In genomic region chr1:218397752-218398339, GRCh38 we compare ENCODE assay signal across 18 cellular contexts. TPM values are rescaled to one million over a fixed set of nuclear protein-coding genes. Genes with fewer than 3 reads are reported as not detected.
DNase-seq lines count a peak whose midpoint lies in the region; ATAC-seq, FAIRE-seq and TF ChIP-seq lines count a peak whose summit lies in the region.
"Had no signal": no experiment of that assay in that cellular context is flagged by ENCODE, and none has a peak within 500 bp of the region (broad histone marks: within the 10 kb centered on the region; RNA-seq: fewer than 3 reads in every experiment).

No MANE protein-coding gene starts in this region.

- intact Hi-C loops in mammary epithelial cell (cut with micrococcal nuclease), result no loop called here
- intact Hi-C loops in Right ventricle myocardium inferior (cut with DNase I), result no loop called here

- H3K4me3 ChIP-seq in mammary epithelial cell (replicated peaks in 1 of 3; ENCODE audit: insufficient read depth in 1 of 3, low read depth in 2 of 3, low read length in 3 of 3) (no peak overlapping the region), keratinocyte (ENCODE audit: control insufficient read depth in 2 of 3, extremely low read depth in 1 of 3, insufficient read depth in 2 of 3, low read depth in 1 of 3, low read length in 3 of 3) (peak overlapping the region in 1 of 3 experiments; percentile 4)
- H3K4me3 ChIP-seq: heart left ventricle, tibial nerve had no signal

- peak overlapping the region; percentile 46 for H3K4me2 ChIP-seq in mammary epithelial cell (ENCODE audit: insufficient read depth, low read depth, low read length)
- peak overlapping the region; percentile 58 for H3K4me2 ChIP-seq in keratinocyte (ENCODE audit: control insufficient read depth, extremely low read depth, insufficient read depth, low read depth, low read length)

- peak overlapping the region; percentile 37 for H3K27ac ChIP-seq in mammary epithelial cell (ENCODE audit: insufficient read depth, low read depth, low read length)
- H3K27ac ChIP-seq in keratinocyte (ENCODE audit: control insufficient read depth, insufficient read depth, low read length), result peak overlapping the region; percentile 63
- H3K27ac ChIP-seq: heart left ventricle, tibial nerve had no signal

- H4K20me1 ChIP-seq in mammary epithelial cell (ENCODE audit: insufficient read depth, low read length) (no peaks in the 10 kb centered on the region), keratinocyte (ENCODE audit: control insufficient read depth, extremely low read depth, insufficient read depth, low read length) (no peaks in the 10 kb centered on the region)

- in situ Hi-C loops in mammary epithelial cell (cut with MboI; ENCODE audit: low sequenced_read_pairs in 2 of 2), result no loop called here

- 36% methylated on average over 8 of the region's 8 CpGs for WGBS in mammary epithelial cell (ENCODE audit: low coverage, missing lambda C conversion rate)

- FAIRE-seq in keratinocyte (lab: Jason Lieb, UNC), result peak; percentile 74
- FAIRE-seq: endometrium had no signal

- H3K27me3 ChIP-seq in mammary epithelial cell (ENCODE audit: insufficient read depth, low read length) (no peaks in the 10 kb centered on the region), keratinocyte (ENCODE audit: control insufficient read depth, extremely low read depth, insufficient read depth, low read length) (no peaks in the 10 kb centered on the region)
- H3K27me3 ChIP-seq: heart left ventricle, tibial nerve had no signal

- DNase-seq in A172 (ENCODE audit: low spot score), result peak; percentile 37
- DNase-seq in HPDE6-E6E7 (ENCODE audit: extremely low spot score), result peak; percentile 60
- peak; percentile 79 for DNase-seq in mammary epithelial cell
- DNase-seq in keratinocyte (ENCODE audit: low read depth, low spot score), result no peak
- DNase-seq in Right ventricle myocardium inferior (ENCODE audit: missing footprints), result no peak
- DNase-seq in C1 segment of cervical spinal cord (lab: John Stamatoyannopoulos, UW), result no peak
- DNase-seq in hepatic stellate cell (ENCODE audit: low spot score), result no peak
- DNase-seq: activated CD4-positive, alpha-beta T cell treated with anti-CD3 and anti-CD28 coated beads for 4 hours; activated naive CD4-positive, alpha-beta T cell treated with Interleukin-2 at 50 U/mL for 16 hours; heart left ventricle; left cardiac atrium; naive thymus-derived CD4-positive, alpha-beta T cell; NCI-H187; NCI-H526 treated with DMSO at 0.1 percent for 48 hours; T-helper 2 cell had no signal

- H3K36me3 ChIP-seq in mammary epithelial cell (ENCODE audit: insufficient read depth, low read length) (no peaks in the 10 kb centered on the region), keratinocyte (ENCODE audit: control insufficient read depth in 2 of 2, extremely low read depth in 1 of 2, insufficient read depth in 2 of 2, low read length in 2 of 2) (peaks cover 0 to 2% of the 10 kb centered on the region in 2 experiments)
- H3K36me3 ChIP-seq: heart left ventricle, tibial nerve had no signal

- BruUV-seq in mammary epithelial cell (replicated peaks; lab: Mats Ljungman, UMichigan), result no TSS peak

- no peaks in the 10 kb centered on the region for H3K9me3 ChIP-seq in mammary epithelial cell (replicated peaks; ENCODE audit: insufficient read depth, low read length)
- H3K9me3 ChIP-seq in keratinocyte (ENCODE audit: control insufficient read depth, low read depth, low read length), result no peaks in the 10 kb centered on the region
- H3K9me3 ChIP-seq: heart left ventricle, tibial nerve had no signal

- no peak overlapping the region for H3K9ac ChIP-seq in mammary epithelial cell (ENCODE audit: insufficient read depth, low read length)
- peak overlapping the region; percentile 31 for H3K9ac ChIP-seq in keratinocyte (ENCODE audit: control insufficient read depth, extremely low read depth, insufficient read depth, low read length)

- peaks cover 10% of the 10 kb centered on the region for H3K4me1 ChIP-seq in mammary epithelial cell (ENCODE audit: insufficient read depth, low read length)
- peaks cover 13% of the 10 kb centered on the region for H3K4me1 ChIP-seq in keratinocyte (ENCODE audit: control insufficient read depth, extremely low read depth, insufficient read depth, low read length)

- ATAC-seq in HG02763 (IDR thresholded peaks at IDR 0.05; ENCODE audit: unreplicated experiment), result no peak
- ATAC-seq in Right ventricle myocardium inferior, result no peak
- ATAC-seq: heart left ventricle; left cardiac atrium; naive thymus-derived CD4-positive, alpha-beta T cell had no signal

- dilution Hi-C loops in mammary epithelial cell (cut with HindIII; ENCODE audit: low sequenced_read_pairs), result no loop called here
- dilution Hi-C loops in keratinocyte (cut with MboI; ENCODE audit: extremely low pct_ligation_motif_present, low sequenced_read_pairs), result no loop called here

- TF ChIP-seq CTCF in mammary epithelial cell (conservative IDR thresholded peaks at IDR 0.05 in 1 of 2, IDR thresholded peaks at IDR 0.05 in 1 of 2; ENCODE audit: extremely low read depth in 1 of 2, insufficient read depth in 1 of 2, low read depth in 1 of 2, low read length in 2 of 2) (no peak), keratinocyte (optimal IDR thresholded peaks at IDR 0.05 in 1 of 3, IDR thresholded peaks at IDR 0.05 in 1 of 3, conservative IDR thresholded peaks at IDR 0.05 in 1 of 3; ENCODE audit: extremely low read depth in 1 of 3, insufficient read depth in 2 of 3, low read length in 3 of 3) (no peak)

- H2AFZ ChIP-seq in mammary epithelial cell (ENCODE audit: low read depth, low read length) (peak overlapping the region; percentile 29), keratinocyte (ENCODE audit: control insufficient read depth, low read length) (peak overlapping the region; percentile 51)

- no peaks in the 10 kb centered on the region for H3K9me1 ChIP-seq in keratinocyte (ENCODE audit: control insufficient read depth, extremely low read depth, insufficient read depth, low read length)

- CTCF ChIA-PET in mammary epithelial cell (lab: Charles Lee; ENCODE audit: low non-redundant PET), result interaction anchor here (0.7 kb wide), 1 partner anchor 123 kb away, joined by 3 read pairs; no protein-coding TSS in a partner anchor

- H3K79me2 ChIP-seq in mammary epithelial cell (ENCODE audit: insufficient read depth, low read length) (peaks cover 70% of the 10 kb centered on the region), keratinocyte (ENCODE audit: control insufficient read depth, insufficient read depth, low read length) (peaks cover 20% of the 10 kb centered on the region)

RNA-seq across cellular contexts. Expression of gene TGFB2, which starts 52.7 kb away (rescaled TPM):
- 65.5 and 87.6 TPM in 2 replicates for total RNA-seq in A172 (2014; rRNA removed; shearing (Covaris generic))
- total RNA-seq in mammary epithelial cell, result 100 to 1,000 TPM in 1 of 2 donors, 10 to 100 TPM in 1; 39.6 to 120 TPM
- 10.9 TPM for polyA plus RNA-seq in mammary epithelial cell
- polyA minus RNA-seq in mammary epithelial cell, result 35.6 TPM
- polyA plus RNA-seq in keratinocyte, result 9.0 to 22.3 TPM (median 21.5 TPM) in 3 replicates
- polyA plus RNA-seq in keratinocyte (2011; ENCODE audit: low read depth), result 9.1 TPM
- 5.8 and 10.0 TPM in 2 replicates for polyA plus RNA-seq in keratinocyte (2011; cell fraction: cytosol; rRNA removed)
- polyA plus RNA-seq in keratinocyte (2011; cell fraction: nucleus; rRNA removed), result 28.8 and 34.4 TPM in 2 replicates
- 4.6 and 22.6 TPM in 2 replicates for polyA plus RNA-seq in keratinocyte (2012; ENCODE audit: low replicate concordance)
- 5.6 to 20.8 TPM (median 12.4 TPM) in 3 replicates for polyA minus RNA-seq in keratinocyte
- polyA minus RNA-seq in keratinocyte (2011; cell fraction: cytosol; rRNA and poly(A)+ RNA removed), result 10.0 TPM
- 24.4 and 70.7 TPM in 2 replicates for polyA minus RNA-seq in keratinocyte (2011; cell fraction: nucleus; rRNA and poly(A)+ RNA removed)
- total RNA-seq in Right ventricle myocardium inferior, result 1.6 TPM
- total RNA-seq: naive thymus-derived CD4-positive, alpha-beta T cell had no signal
- polyA plus RNA-seq: naive thymus-derived CD4-positive, alpha-beta T cell had no signal

Comparison
In these comparisons a context has a peak if more than half of its experiments do, and no peak if none do; other contexts are left out.
1. DNase-seq: peak in A172 (single experiment), HPDE6-E6E7 (single experiment) and mammary epithelial cell (single experiment); none in keratinocyte (single experiment), Right ventricle myocardium inferior (single experiment), C1 segment of cervical spinal cord (0 of 14) and hepatic stellate cell (single experiment).
2. RNA of gene TGFB2, which starts 52.7 kb away (total RNA-seq): 39.6 to 120 TPM in mammary epithelial cell and 65.5 to 87.6 TPM in A172; 1.6 TPM in Right ventricle myocardium inferior (single experiment); every median in the first group is over 10 times any median in the second.